28 cellular contexts compared by ENCODE assay signal in the genomic region with DNA sequence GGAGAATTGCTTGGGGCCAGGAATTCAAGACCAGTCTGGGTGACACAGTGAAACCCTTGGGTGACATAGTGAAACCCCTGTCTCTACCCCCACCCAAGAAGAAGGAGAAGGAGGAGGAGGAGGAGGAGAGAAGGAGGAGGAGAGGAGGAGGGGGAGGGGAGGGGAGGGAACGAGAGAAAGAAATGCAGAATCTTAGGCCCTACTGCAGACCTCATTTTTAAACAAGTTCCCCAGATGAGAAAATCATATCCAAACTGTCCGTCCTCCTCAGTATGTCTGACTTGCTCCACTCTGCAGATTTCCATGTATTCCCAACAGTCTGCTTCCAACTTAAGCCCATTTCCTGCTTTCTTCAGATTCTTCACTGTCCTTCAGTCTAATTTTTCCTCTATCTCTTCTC.
"Had no signal": no experiment of that assay in that cellular context is flagged by ENCODE, and none has a peak within 500 bp of the region (broad histone marks: within the 10 kb centered on the region; RNA-seq: fewer than 3 reads in every experiment).

No MANE protein-coding gene starts in this region.

- DNase-seq: colonic mucosa; cortex of kidney; dermis blood vessel endothelial cell; dorsolateral prefrontal cortex; effector CD8-positive, alpha-beta T cell; effector memory CD4-positive, alpha-beta T cell; effector memory CD8-positive, alpha-beta T cell; endodermal cell; erythroblast; esophagus squamous epithelium; foreskin fibroblast; foreskin keratinocyte; foreskin melanocyte; gastrocnemius medialis; glutamatergic neuron; head of caudate nucleus; heart left ventricle; heart right ventricle had no signal

- H3K4me3 ChIP-seq: colonic mucosa, coronary artery, dorsolateral prefrontal cortex, esophagus muscularis mucosa, esophagus squamous epithelium, gastrocnemius medialis, gastroesophageal sphincter, heart left ventricle, heart right ventricle had no signal

- H3K27ac ChIP-seq: colonic mucosa, coronary artery, epithelial cell of prostate, esophagus muscularis mucosa, esophagus squamous epithelium, foreskin keratinocyte, gastrocnemius medialis, gastroesophageal sphincter, heart left ventricle, heart right ventricle had no signal

- H3K9me3 Mint-ChIP-seq: dendritic cell treated with granulocyte-macrophage colony-stimulating factor and Interleukin-4, amounts not matched to agents 40 ng/mL and 50 ng/mL, for 4 days; endodermal cell had no signal

- H3K4me1 Mint-ChIP-seq: endodermal cell had no signal

- H3K36me3 ChIP-seq: colonic mucosa, esophagus muscularis mucosa, esophagus squamous epithelium, gastrocnemius medialis, gastroesophageal sphincter, heart left ventricle, heart right ventricle had no signal

- ATAC-seq: effector memory CD8-positive, alpha-beta T cell; esophagus mucosa; foreskin keratinocyte; gastrocnemius medialis; gastroesophageal sphincter; heart left ventricle; heart right ventricle had no signal

- H3K9me3 ChIP-seq: colonic mucosa, esophagus muscularis mucosa, esophagus squamous epithelium, gastrocnemius medialis, gastroesophageal sphincter, heart left ventricle, heart right ventricle had no signal

- H3K4me3 Mint-ChIP-seq: dendritic cell treated with granulocyte-macrophage colony-stimulating factor and Interleukin-4, amounts not matched to agents 40 ng/mL and 50 ng/mL, for 4 days; effector memory CD8-positive, alpha-beta T cell; endodermal cell had no signal

- H3K27ac Mint-ChIP-seq: dendritic cell treated with granulocyte-macrophage colony-stimulating factor and Interleukin-4, amounts not matched to agents 40 ng/mL and 50 ng/mL, for 4 days; effector memory CD8-positive, alpha-beta T cell; endodermal cell had no signal

- H3K4me1 ChIP-seq: colonic mucosa, esophagus muscularis mucosa, esophagus squamous epithelium, foreskin keratinocyte, gastrocnemius medialis, gastroesophageal sphincter, heart left ventricle had no signal

- H3K27me3 Mint-ChIP-seq: dendritic cell treated with granulocyte-macrophage colony-stimulating factor and Interleukin-4, amounts not matched to agents 40 ng/mL and 50 ng/mL, for 4 days had no signal

- FAIRE-seq: colon, endometrium, endothelial cell of umbilical vein, frontal cortex had no signal

- H3K27me3 ChIP-seq: colonic mucosa, dorsolateral prefrontal cortex, esophagus muscularis mucosa, esophagus squamous epithelium, foreskin keratinocyte, gastrocnemius medialis, gastroesophageal sphincter, heart left ventricle, heart right ventricle had no signal
